Comparison of ENCODE assay signal across 16 cellular contexts in genomic region chr9:127168756-127169506, GRCh38. TPM values are rescaled to one million over a fixed set of nuclear protein-coding genes. Genes with fewer than 3 reads are reported as not detected.
"Had no signal": no experiment of that assay in that cellular context is flagged by ENCODE, and none has a peak within 500 bp of the region (broad histone marks: within the 10 kb centered on the region; RNA-seq: fewer than 3 reads in every experiment).

No MANE protein-coding gene starts in this region.

- H3K4me3 Mint-ChIP-seq: nephron had no signal

- H3K27me3 ChIP-seq: breast epithelium, dorsolateral prefrontal cortex, ovary, transverse colon had no signal

- H3K4me3 ChIP-seq: breast epithelium, dorsolateral prefrontal cortex, lung, ovary, transverse colon had no signal

- DNase-seq: activated CD4-positive, alpha-beta T cell treated with anti-CD3 and anti-CD28 coated beads, Interleukin-2, amount 50 U/mL, for 1 hour; activated CD4-positive, CD25-positive, alpha-beta regulatory T cell; activated naive CD4-positive, alpha-beta T cell treated with anti-CD3 and anti-CD28 coated beads, Interleukin-2, amount 50 U/mL, for 16 hours; amniotic stem cell; hypothalamus; left cardiac atrium; SHP77; transverse colon had no signal

- H3K4me1 ChIP-seq: breast epithelium, transverse colon had no signal

- H3K36me3 ChIP-seq: breast epithelium, ovary, transverse colon had no signal

- H3K9me3 Mint-ChIP-seq: activated T-helper 2 cell treated with anti-CD3 and anti-CD28 coated beads, Interferon-gamma antibody, Interleukin-2, Interleukin-4, amounts not matched to agents 10 μg/mL and 5 μg/mL and 100 μg/mL, durations not matched to agents 14 hours and 24 hours and 36 hours; nephron had no signal

- H3K27ac ChIP-seq: breast epithelium, ovary, transverse colon had no signal

- H3K9me3 ChIP-seq: breast epithelium, ovary, transverse colon had no signal

- FAIRE-seq: endometrium had no signal

- H3K27ac Mint-ChIP-seq: activated T-helper 2 cell treated with anti-CD3 and anti-CD28 coated beads, Interferon-gamma antibody, Interleukin-2, Interleukin-4, amounts not matched to agents 10 μg/mL and 5 μg/mL and 100 μg/mL, durations not matched to agents 14 hours and 24 hours and 36 hours; nephron had no signal

RNA-seq across cellular contexts. Expression of gene ANGPTL2, which starts 46.5 kb away (rescaled TPM):
- total RNA-seq: activated T-helper 2 cell treated with anti-CD3 and anti-CD28 coated beads, Interferon-gamma antibody, Interleukin-2, Interleukin-4, amounts not matched to agents 10 μg/mL and 5 μg/mL and 100 μg/mL, durations not matched to agents 14 hours and 24 hours and 36 hours; T-helper 2 cell treated with Interferon-gamma antibody and Interleukin-4, amounts not matched to agents 100 ng/mL and 5 ng/mL, for 36 hours had no signal
